Comparison of ENCODE assay signal across 11 cellular contexts in the genomic region with DNA sequence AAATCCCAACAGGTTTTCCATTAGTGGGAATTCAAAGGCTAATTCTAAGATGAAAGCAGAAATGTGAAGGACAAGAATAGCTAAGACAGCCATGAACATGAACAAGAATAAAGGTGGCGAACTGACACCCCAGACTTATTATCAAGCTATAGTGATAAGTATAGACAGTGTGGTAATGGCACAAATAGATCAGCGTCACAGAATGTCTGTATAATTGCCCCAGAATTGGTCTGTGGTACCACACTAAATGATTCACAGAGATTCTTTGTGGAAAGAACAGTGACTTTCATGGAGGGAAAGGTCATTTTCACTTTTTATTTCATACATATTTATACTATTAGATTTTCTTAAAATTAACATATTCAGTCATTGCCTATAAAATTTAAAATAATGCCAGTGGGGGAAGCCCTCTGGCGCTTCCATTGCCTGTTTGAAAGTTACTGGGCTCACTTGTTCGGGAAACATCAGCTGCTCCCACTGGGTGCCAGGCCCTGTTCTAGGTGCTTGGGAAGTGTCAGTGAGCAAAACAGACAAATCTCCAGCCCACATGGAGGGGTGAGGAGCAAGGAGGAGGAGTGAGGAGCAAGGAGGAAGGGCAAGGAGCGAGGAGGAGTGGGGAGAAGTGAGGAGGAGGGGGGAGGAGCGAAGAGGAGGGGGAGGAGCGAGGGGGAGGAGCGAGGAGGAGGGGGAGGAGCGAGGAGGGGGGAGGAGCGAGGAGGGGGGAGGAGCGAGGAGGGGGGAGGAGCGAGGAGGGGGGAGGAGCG. TPM values are rescaled to one million over a fixed set of nuclear protein-coding genes. Genes with fewer than 3 reads are reported as not detected.
DNase-seq lines count a peak whose midpoint lies in the region; ATAC-seq and TF ChIP-seq lines count a peak whose summit lies in the region.
"Had no signal": no experiment of that assay in that cellular context is flagged by ENCODE, and none has a peak within 500 bp of the region (broad histone marks: within the 10 kb centered on the region; RNA-seq: fewer than 3 reads in every experiment).

No MANE protein-coding gene starts in this region.

- no peak for TF ChIP-seq CTCF in CD4-positive, alpha-beta T cell (IDR thresholded peaks at IDR 0.05)
- TF ChIP-seq CTCF in lower lobe of right lung (IDR thresholded peaks at IDR 0.05) (no peak), breast epithelium (IDR thresholded peaks at IDR 0.05) (no peak)

- CTCF ChIA-PET in CD4-positive, alpha-beta T cell (lab: Charles Lee), result interaction anchor here (0.6 to 3.9 kb wide), 6 partner anchors 16 to 253 kb away, joined by 3 to 22 read pairs (median 3); no protein-coding TSS in a partner anchor
- CTCF ChIA-PET in activated CD8-positive, alpha-beta memory T cell treated with anti-CD3 and anti-CD28 coated beads, Interleukin-2, amount 10 ng/mL, durations not matched to agents 7 days and 5 days (lab: Charles Lee), result interaction anchor here (1.3 to 4.2 kb wide), 8 partner anchors 10 to 60 kb away, joined by 3 to 35 read pairs (median 8); partner anchors contain the start of genes BET1L, IFITM2, NLRP6 and PGGHG

- H3K9me3 ChIP-seq in CD4-positive, alpha-beta T cell (ENCODE audit: control insufficient read depth, low read length), result no peaks in the 10 kb centered on the region
- H3K9me3 ChIP-seq in lower lobe of right lung (no peaks in the 10 kb centered on the region), breast epithelium (no peaks in the 10 kb centered on the region)

- peaks cover 3% of the 10 kb centered on the region for H3K36me3 Mint-ChIP-seq in CD4-positive, alpha-beta T cell (ENCODE audit: low read depth)
- peaks cover 5% of the 10 kb centered on the region for H3K36me3 Mint-ChIP-seq in activated CD8-positive, alpha-beta memory T cell treated with anti-CD3 and anti-CD28 coated beads, Interleukin-2, amount 10 ng/mL, durations not matched to agents 7 days and 5 days

- peak overlapping the region; percentile 84 for H3K4me3 Mint-ChIP-seq in CD4-positive, alpha-beta T cell
- H3K4me3 Mint-ChIP-seq in activated CD8-positive, alpha-beta memory T cell treated with anti-CD3 and anti-CD28 coated beads, Interleukin-2, amount 10 ng/mL, durations not matched to agents 7 days and 5 days, result peak overlapping the region; percentile 7

- no peak for DNase-seq in CD4-positive, alpha-beta T cell
- DNase-seq in LoVo (ENCODE audit: low spot score) (peak; percentile 28), lower lobe of right lung (no peak), NCI-H345 (lab: John Stamatoyannopoulos, UW) (no peak), breast epithelium (ENCODE audit: low spot score in 2 of 2) (no peak)
- no peak for DNase-seq in activated CD8-positive, alpha-beta memory T cell treated with anti-CD3 and anti-CD28 coated beads, Interleukin-2, amount 10 ng/mL, durations not matched to agents 7 days and 5 days
- no peak for DNase-seq in stimulated activated CD8-positive, alpha-beta memory T cell treated with anti-CD3 and anti-CD28 coated beads, Interleukin-4, amount 100 ng/mL, for 48 hours
- DNase-seq: brain microvascular endothelial cell, NCI-H2171 treated with DMSO at 0.1 percent for 48 hours had no signal

- peak overlapping the region; percentile 94 for H3K27ac Mint-ChIP-seq in CD4-positive, alpha-beta T cell
- no peak overlapping the region for H3K27ac Mint-ChIP-seq in activated CD8-positive, alpha-beta memory T cell treated with anti-CD3 and anti-CD28 coated beads, Interleukin-2, amount 10 ng/mL, durations not matched to agents 7 days and 5 days

- TF ChIP-seq POLR2A in breast epithelium (IDR thresholded peaks at IDR 0.05), result no peak

- H3K4me3 ChIP-seq in lower lobe of right lung, result no peak overlapping the region
- peak overlapping the region in 1 of 3 donors; percentile 25 for H3K4me3 ChIP-seq in breast epithelium

- no peaks in the 10 kb centered on the region for H3K9me3 Mint-ChIP-seq in CD4-positive, alpha-beta T cell
- H3K9me3 Mint-ChIP-seq in activated CD8-positive, alpha-beta memory T cell treated with anti-CD3 and anti-CD28 coated beads, Interleukin-2, amount 10 ng/mL, durations not matched to agents 7 days and 5 days (ENCODE audit: low read depth), result no peaks in the 10 kb centered on the region

- POLR2A ChIA-PET in CD4-positive, alpha-beta T cell (lab: Charles Lee), result interaction anchor here (1.0 to 8.2 kb wide), 16 partner anchors 12 to 240 kb away, joined by 3 to 185 read pairs (median 13); partner anchors contain the start of genes BET1L, IFITM2, NLRP6 and PGGHG

- ATAC-seq in CD4-positive, alpha-beta T cell (ENCODE audit: poor library complexity), result no peak
- ATAC-seq in activated CD8-positive, alpha-beta memory T cell treated with anti-CD3 and anti-CD28 coated beads, Interleukin-2, amount 10 ng/mL, durations not matched to agents 7 days and 5 days, result no peak
- ATAC-seq in lower lobe of right lung, result peak; percentile 35 to 36
- ATAC-seq in HG02798 (IDR thresholded peaks at IDR 0.05; ENCODE audit: poor library complexity, unreplicated experiment), result no peak

- H3K27me3 ChIP-seq in CD4-positive, alpha-beta T cell (ENCODE audit: control insufficient read depth, insufficient read depth, low read length), result no peaks in the 10 kb centered on the region
- H3K27me3 ChIP-seq in lower lobe of right lung (ENCODE audit: low read depth) (no peaks in the 10 kb centered on the region), breast epithelium (no peaks in the 10 kb centered on the region)
- H3K27me3 ChIP-seq: brain microvascular endothelial cell had no signal

- peaks cover 14% of the 10 kb centered on the region for H3K4me1 ChIP-seq in lower lobe of right lung
- H3K4me1 ChIP-seq in breast epithelium, result no peaks in the 10 kb centered on the region

- no peaks in the 10 kb centered on the region for H3K27me3 Mint-ChIP-seq in CD4-positive, alpha-beta T cell
- H3K27me3 Mint-ChIP-seq in activated CD8-positive, alpha-beta memory T cell treated with anti-CD3 and anti-CD28 coated beads, Interleukin-2, amount 10 ng/mL, durations not matched to agents 7 days and 5 days, result no peaks in the 10 kb centered on the region

- intact Hi-C loops in CD4-positive, alpha-beta T cell (cut with DNase I, micrococcal nuclease), result loop anchor here (1.0 to 5.0 kb wide), 3 partner anchors 29 to 60 kb away; partner anchors contain the start of genes BET1L (in 1 of the 2), IFITM2 (in 1 of the 2) and RIC8A (in 1 of the 2)
- intact Hi-C loops in lower lobe of right lung (cut with DNase I), result no loop called here
- intact Hi-C loops in breast epithelium (cut with DNase I; ENCODE audit: low total_unique reads), result no loop called here

- H3K36me3 ChIP-seq in lower lobe of right lung, result no peaks in the 10 kb centered on the region
- H3K36me3 ChIP-seq in breast epithelium, result no peaks in the 10 kb centered on the region
- H3K36me3 ChIP-seq: brain microvascular endothelial cell had no signal

- peaks cover 33% of the 10 kb centered on the region for H3K4me1 Mint-ChIP-seq in CD4-positive, alpha-beta T cell (ENCODE audit: low read depth)
- peaks cover 34% of the 10 kb centered on the region for H3K4me1 Mint-ChIP-seq in activated CD8-positive, alpha-beta memory T cell treated with anti-CD3 and anti-CD28 coated beads, Interleukin-2, amount 10 ng/mL, durations not matched to agents 7 days and 5 days

- H3K27ac ChIP-seq in CD4-positive, alpha-beta T cell (ENCODE audit: low read depth, low read length), result peak overlapping the region; percentile 46
- H3K27ac ChIP-seq in lower lobe of right lung, result no peak overlapping the region
- no peak overlapping the region for H3K27ac ChIP-seq in breast epithelium
- H3K27ac ChIP-seq: brain microvascular endothelial cell had no signal

RNA-seq across cellular contexts. Expression of gene NLRP6, which starts 11.3 kb away (rescaled TPM):
- 10 to 100 TPM; 14.4 to 14.7 TPM for total RNA-seq in CD4-positive, alpha-beta T cell
- 1 to 10 TPM; 3.8 to 6.9 TPM for total RNA-seq in activated CD8-positive, alpha-beta memory T cell treated with anti-CD3 and anti-CD28 coated beads, Interleukin-2, amount 10 ng/mL, durations not matched to agents 7 days and 5 days
- total RNA-seq in lower lobe of right lung, result 1.3 TPM
- total RNA-seq in breast epithelium, result 1 to 10 TPM in 2 of 3 donors, under 1 TPM in 1; 0.59 to 3.7 (median 2.0) TPM
- total RNA-seq: glomerular endothelial cell had no signal

RNA-seq across cellular contexts. Expression of gene PGGHG, which starts 22.1 kb away (rescaled TPM):
- total RNA-seq in CD4-positive, alpha-beta T cell, result 100 to 1,000 TPM; 670 to 671 TPM
- 100 to 1,000 TPM; 214 to 229 TPM for total RNA-seq in activated CD8-positive, alpha-beta memory T cell treated with anti-CD3 and anti-CD28 coated beads, Interleukin-2, amount 10 ng/mL, durations not matched to agents 7 days and 5 days
- total RNA-seq in lower lobe of right lung (163 TPM), breast epithelium (10 to 100 TPM; 13.0 to 63.9 (median 37.3) TPM)

RNA-seq across cellular contexts. Expression of gene PSMD13, which starts 30.1 kb away (rescaled TPM):
- 10 to 100 TPM; 56.9 to 57.8 TPM for total RNA-seq in CD4-positive, alpha-beta T cell
- 100 to 1,000 TPM; 166 to 199 TPM for total RNA-seq in activated CD8-positive, alpha-beta memory T cell treated with anti-CD3 and anti-CD28 coated beads, Interleukin-2, amount 10 ng/mL, durations not matched to agents 7 days and 5 days
- total RNA-seq in lower lobe of right lung (89.5 TPM), breast epithelium (100 to 1,000 TPM in 2 of 3 donors, 10 to 100 TPM in 1; 96.0 to 114 (median 106) TPM)

RNA-seq across cellular contexts. Expression of gene SIRT3, which starts 30.7 kb away (rescaled TPM):
- total RNA-seq in CD4-positive, alpha-beta T cell, result 10 to 100 TPM; 16.4 to 18.0 TPM
- 10 to 100 TPM; 12.8 to 15.9 TPM for total RNA-seq in activated CD8-positive, alpha-beta memory T cell treated with anti-CD3 and anti-CD28 coated beads, Interleukin-2, amount 10 ng/mL, durations not matched to agents 7 days and 5 days
- total RNA-seq in lower lobe of right lung, result 17.6 TPM
- 10 to 100 TPM; 17.3 to 21.4 (median 19.3) TPM for total RNA-seq in breast epithelium

RNA-seq across cellular contexts. Expression of gene IFITM5, which starts 32.5 kb away (rescaled TPM):
- not detected for total RNA-seq in CD4-positive, alpha-beta T cell
- total RNA-seq in activated CD8-positive, alpha-beta memory T cell treated with anti-CD3 and anti-CD28 coated beads, Interleukin-2, amount 10 ng/mL, durations not matched to agents 7 days and 5 days, result not detected
- not detected for total RNA-seq in lower lobe of right lung
- total RNA-seq in breast epithelium, result not detected
- total RNA-seq: glomerular endothelial cell had no signal

Comparison
In these comparisons a context has a peak if more than half of its experiments do, and no peak if none do; other contexts are left out.
1. ATAC-seq: peak in lower lobe of right lung (2 of 2); none in CD4-positive, alpha-beta T cell (single experiment), activated CD8-positive, alpha-beta memory T cell treated with anti-CD3 and anti-CD28 coated beads, Interleukin-2, amount 10 ng/mL, durations not matched to agents 7 days and 5 days (single experiment) and HG02798 (single experiment).
2. intact Hi-C loops: an anchor here in CD4-positive, alpha-beta T cell (1.0 to 5.0 kb wide); none called in lower lobe of right lung and breast epithelium.